Comparison of ENCODE assay signal across 21 cellular contexts in the genomic region with DNA sequence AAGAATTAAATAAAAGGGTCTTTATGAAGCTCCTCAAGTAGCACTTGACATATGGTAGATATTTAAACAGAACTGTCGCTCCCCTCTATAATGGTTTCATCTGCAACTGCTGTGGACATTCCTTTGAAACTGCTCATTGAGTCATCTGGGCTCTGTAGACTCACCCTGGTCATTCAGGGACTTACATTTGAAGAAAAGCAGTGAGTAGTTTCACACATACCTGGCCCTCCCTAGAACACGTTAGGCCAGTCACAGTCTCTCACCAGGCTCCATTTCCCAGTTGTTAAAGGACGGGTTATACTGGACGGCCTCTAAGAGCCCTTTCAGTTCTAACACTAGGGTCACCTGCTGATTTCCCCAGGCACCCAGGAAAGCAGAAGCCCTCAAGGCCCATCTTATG.
DNase-seq lines count a peak whose midpoint lies in the region; ATAC-seq and TF ChIP-seq lines count a peak whose summit lies in the region.
"Had no signal": no experiment of that assay in that cellular context is flagged by ENCODE, and none has a peak within 500 bp of the region (broad histone marks: within the 10 kb centered on the region; RNA-seq: fewer than 3 reads in every experiment).

No MANE protein-coding gene starts in this region.

- H3K9me3 Mint-ChIP-seq in activated T-helper 17 cell treated with anti-CD3 and anti-CD28 coated beads, Interleukin-2, amount 50 U/mL, for 72 hours: peaks cover 14% of the 10 kb centered on the region
- H3K9me3 Mint-ChIP-seq in neural crest cell: peaks cover 20% of the 10 kb centered on the region

- H3K27me3 Mint-ChIP-seq in activated T-helper 17 cell treated with anti-CD3 and anti-CD28 coated beads, Interleukin-2, amount 50 U/mL, for 72 hours: no peaks in the 10 kb centered on the region
- H3K27me3 Mint-ChIP-seq in neural crest cell (ENCODE audit: low read depth): peaks cover 48% of the 10 kb centered on the region

- H3K27ac Mint-ChIP-seq in activated T-helper 17 cell treated with anti-CD3 and anti-CD28 coated beads, Interleukin-2, amount 50 U/mL, for 72 hours: peak overlapping the region; percentile 34
- H3K27ac Mint-ChIP-seq in neural crest cell (ENCODE audit: unreplicated experiment): peak overlapping the region; percentile 22
- H3K27ac Mint-ChIP-seq: nephron had no signal

- no peak for TF ChIP-seq CTCF in neural crest cell (conservative IDR thresholded peaks at IDR 0.05)

- in situ Hi-C loops in G401 (cut with HindIII; ENCODE audit: low sequenced_read_pairs): no loop called here

- H3K4me3 Mint-ChIP-seq in activated T-helper 17 cell treated with anti-CD3 and anti-CD28 coated beads, Interleukin-2, amount 50 U/mL, for 72 hours: no peak overlapping the region
- no peak overlapping the region for H3K4me3 Mint-ChIP-seq in neural crest cell
- H3K4me3 Mint-ChIP-seq: nephron had no signal

- ATAC-seq in activated T-helper 17 cell treated with anti-CD3 and anti-CD28 coated beads, Interleukin-2, amount 50 U/mL, for 72 hours (replicated peaks): no peak
- peak; percentile 93 for ATAC-seq in esophagus mucosa
- ATAC-seq in HG02981 (IDR thresholded peaks at IDR 0.05; ENCODE audit: unreplicated experiment): no peak
- ATAC-seq: K562, pancreas had no signal

- H3K4me1 Mint-ChIP-seq in activated T-helper 17 cell treated with anti-CD3 and anti-CD28 coated beads, Interleukin-2, amount 50 U/mL, for 72 hours: peaks cover 12% of the 10 kb centered on the region
- no peaks in the 10 kb centered on the region for H3K4me1 Mint-ChIP-seq in neural crest cell
- H3K4me1 Mint-ChIP-seq: nephron had no signal

- H3K36me3 Mint-ChIP-seq in activated T-helper 17 cell treated with anti-CD3 and anti-CD28 coated beads, Interleukin-2, amount 50 U/mL, for 72 hours (ENCODE audit: low read depth): no peaks in the 10 kb centered on the region
- peaks cover 5% of the 10 kb centered on the region for H3K36me3 Mint-ChIP-seq in neural crest cell (ENCODE audit: low read depth)

- DNase-seq in ELF-1 (ENCODE audit: low read depth, low spot score): peak; percentile 29
- DNase-seq in neural crest cell (ENCODE audit: low read depth, low spot score): no peak
- no peak for DNase-seq in LoVo (ENCODE audit: low spot score)
- DNase-seq in G401 (ENCODE audit: low spot score): no peak
- DNase-seq in NCI-H2029 (lab: John Stamatoyannopoulos, UW): no peak
- DNase-seq: activated CD4-positive, CD25-positive, alpha-beta regulatory T cell treated with anti-CD3 and anti-CD28 coated beads, Interleukin-2, amount 50 U/mL, for 72 hours; dermis blood vessel endothelial cell; heart right ventricle; left ventricle myocardium inferior; midbrain; MM.1S; NCI-H1417 treated with DMSO at 0.1 percent for 48 hours; NCI-H446 treated with DMSO at 0.1 percent for 48 hours; pancreas; SIG-M5; stimulated activated naive CD4-positive, alpha-beta T cell had no signal
